Comparison of ENCODE assay signal across 40 cellular contexts in genomic region chr17:65973237-65973636, GRCh38.
"Had no signal": no experiment of that assay in that cellular context is flagged by ENCODE, and none has a peak within 500 bp of the region (broad histone marks: within the 10 kb centered on the region; RNA-seq: fewer than 3 reads in every experiment).

No MANE protein-coding gene starts in this region.

- ATAC-seq: activated CD4-positive, alpha-beta T cell treated with anti-CD3 and anti-CD28 coated beads for 36 hours; activated CD4-positive, CD25-positive, alpha-beta regulatory T cell treated with anti-CD3 and anti-CD28 coated beads, Interleukin-2, amount 50 U/mL, for 24 hours; activated CD8-positive, alpha-beta memory T cell treated with anti-CD3 and anti-CD28 coated beads, Interleukin-2, amount 10 ng/mL, durations not matched to agents 7 days and 5 days; activated CD8-positive, alpha-beta T cell treated with anti-CD3 and anti-CD28 coated beads, Interleukin-2, amount 10 ng/mL, durations not matched to agents 7 days and 5 days; activated naive CD8-positive, alpha-beta T cell treated with anti-CD3 and anti-CD28 coated beads, Interleukin-2, amount 50 U/mL, for 24 hours; WTC11 had no signal

- H3K27me3 ChIP-seq: adrenal gland, cardiac muscle cell had no signal

- H3K36me3 ChIP-seq: adrenal gland, cardiac muscle cell, WERI-Rb-1 had no signal

- H3K4me3 ChIP-seq: adrenal gland, cardiac muscle cell had no signal

- H3K27ac ChIP-seq: adrenal gland, cardiac muscle cell, WERI-Rb-1 had no signal

- H3K9me3 Mint-ChIP-seq: activated naive CD4-positive, alpha-beta T cell treated with anti-CD3 and anti-CD28 coated beads, Interleukin-2, amount 50 U/mL, for 24 hours; activated naive CD8-positive, alpha-beta T cell treated with anti-CD3 and anti-CD28 coated beads, Interleukin-2, amount 50 U/mL, for 24 hours; activated T-cell treated with anti-CD3 and anti-CD28 coated beads, Interleukin-2, amount 50 U/mL, for 24 hours; brain; central memory CD8-positive, alpha-beta T cell had no signal

- H3K4me1 ChIP-seq: adrenal gland had no signal

- H3K36me3 Mint-ChIP-seq: activated CD8-positive, alpha-beta memory T cell treated with anti-CD3 and anti-CD28 coated beads, Interleukin-2, amount 10 ng/mL, durations not matched to agents 7 days and 5 days; activated naive CD4-positive, alpha-beta T cell treated with anti-CD3 and anti-CD28 coated beads, Interleukin-2, amount 10 ng/mL, durations not matched to agents 7 days and 5 days; activated naive CD4-positive, alpha-beta T cell treated with anti-CD3 and anti-CD28 coated beads, Interleukin-2, amount 50 U/mL, for 24 hours; activated naive CD8-positive, alpha-beta T cell; activated naive CD8-positive, alpha-beta T cell treated with anti-CD3 and anti-CD28 coated beads, Interleukin-2, amount 10 ng/mL, durations not matched to agents 7 days and 5 days; brain had no signal

- H3K4me3 Mint-ChIP-seq: activated CD4-positive, alpha-beta memory T cell treated with anti-CD3 and anti-CD28 coated beads, Interleukin-2, amount 10 ng/mL, durations not matched to agents 7 days and 5 days; activated CD4-positive, alpha-beta T cell treated with anti-CD3 and anti-CD28 coated beads for 36 hours; activated CD4-positive, alpha-beta T cell treated with anti-CD3 and anti-CD28 coated beads, Interleukin-2, amount 10 ng/mL, durations not matched to agents 7 days and 5 days; activated CD8-positive, alpha-beta memory T cell treated with anti-CD3 and anti-CD28 coated beads, Interleukin-2, amount 10 ng/mL, durations not matched to agents 7 days and 5 days; activated CD8-positive, alpha-beta T cell treated with anti-CD3 and anti-CD28 coated beads, Interleukin-2, amount 10 ng/mL, durations not matched to agents 7 days and 5 days; activated naive CD4-positive, alpha-beta T cell treated with anti-CD3 and anti-CD28 coated beads, Interleukin-2, amount 10 ng/mL, durations not matched to agents 7 days and 5 days; activated naive CD4-positive, alpha-beta T cell treated with anti-CD3 and anti-CD28 coated beads, Interleukin-2, amount 50 U/mL, for 24 hours; activated naive CD8-positive, alpha-beta T cell; activated naive CD8-positive, alpha-beta T cell treated with anti-CD3 and anti-CD28 coated beads, Interleukin-2, amount 10 ng/mL, durations not matched to agents 7 days and 5 days; activated naive CD8-positive, alpha-beta T cell treated with anti-CD3 and anti-CD28 coated beads, Interleukin-2, amount 50 U/mL, for 24 hours; activated T-cell treated with anti-CD3 and anti-CD28 coated beads, Interleukin-2, amount 50 U/mL, for 24 hours; brain; central memory CD8-positive, alpha-beta T cell; T-helper 1 cell treated with Interleukin-12 subunit alpha and Interleukin-12 subunit beta and Interleukin-4 antibody, amounts not matched to agents 30 μg/mL and 1 μg/mL, for 36 hours; T-helper 2 cell treated with Interferon-gamma antibody and Interleukin-4, amounts not matched to agents 5 μg/mL and 100 μg/mL, for 36 hours; WTC11 had no signal

- H3K4me1 Mint-ChIP-seq: activated CD4-positive, alpha-beta memory T cell treated with anti-CD3 and anti-CD28 coated beads, Interleukin-2, amount 10 ng/mL, durations not matched to agents 7 days and 5 days; activated CD4-positive, alpha-beta T cell treated with anti-CD3 and anti-CD28 coated beads for 36 hours; activated CD4-positive, alpha-beta T cell treated with anti-CD3 and anti-CD28 coated beads, Interleukin-2, amount 10 ng/mL, durations not matched to agents 7 days and 5 days; activated CD8-positive, alpha-beta memory T cell treated with anti-CD3 and anti-CD28 coated beads, Interleukin-2, amount 10 ng/mL, durations not matched to agents 7 days and 5 days; activated naive CD4-positive, alpha-beta T cell treated with anti-CD3 and anti-CD28 coated beads, Interleukin-2, amount 10 ng/mL, durations not matched to agents 7 days and 5 days; activated naive CD4-positive, alpha-beta T cell treated with anti-CD3 and anti-CD28 coated beads, Interleukin-2, amount 50 U/mL, for 24 hours; activated naive CD8-positive, alpha-beta T cell treated with anti-CD3 and anti-CD28 coated beads, Interleukin-2, amount 10 ng/mL, durations not matched to agents 7 days and 5 days; activated naive CD8-positive, alpha-beta T cell treated with anti-CD3 and anti-CD28 coated beads, Interleukin-2, amount 50 U/mL, for 24 hours; central memory CD8-positive, alpha-beta T cell had no signal

- FAIRE-seq: bronchial epithelial cell, TTC549 had no signal

- H3K27ac Mint-ChIP-seq: activated CD4-positive, alpha-beta memory T cell treated with anti-CD3 and anti-CD28 coated beads, Interleukin-2, amount 10 ng/mL, durations not matched to agents 7 days and 5 days; activated CD4-positive, alpha-beta T cell treated with anti-CD3 and anti-CD28 coated beads for 36 hours; activated CD4-positive, alpha-beta T cell treated with anti-CD3 and anti-CD28 coated beads, Interleukin-2, amount 10 ng/mL, durations not matched to agents 7 days and 5 days; activated CD8-positive, alpha-beta memory T cell treated with anti-CD3 and anti-CD28 coated beads, Interleukin-2, amount 10 ng/mL, durations not matched to agents 7 days and 5 days; activated CD8-positive, alpha-beta T cell treated with anti-CD3 and anti-CD28 coated beads, Interleukin-2, amount 10 ng/mL, durations not matched to agents 7 days and 5 days; activated naive CD4-positive, alpha-beta T cell treated with anti-CD3 and anti-CD28 coated beads, Interleukin-2, amount 10 ng/mL, durations not matched to agents 7 days and 5 days; activated naive CD4-positive, alpha-beta T cell treated with anti-CD3 and anti-CD28 coated beads, Interleukin-2, amount 50 U/mL, for 24 hours; activated naive CD8-positive, alpha-beta T cell; activated naive CD8-positive, alpha-beta T cell treated with anti-CD3 and anti-CD28 coated beads, Interleukin-2, amount 10 ng/mL, durations not matched to agents 7 days and 5 days; activated naive CD8-positive, alpha-beta T cell treated with anti-CD3 and anti-CD28 coated beads, Interleukin-2, amount 50 U/mL, for 24 hours; activated T-cell treated with anti-CD3 and anti-CD28 coated beads, Interleukin-2, amount 50 U/mL, for 24 hours; activated T-helper 2 cell treated with anti-CD3 and anti-CD28 coated beads, Interferon-gamma antibody, Interleukin-2, Interleukin-4, amounts not matched to agents 10 μg/mL and 5 μg/mL and 100 μg/mL, durations not matched to agents 14 hours and 24 hours and 36 hours; brain; T-helper 1 cell treated with Interleukin-12 subunit alpha and Interleukin-12 subunit beta and Interleukin-4 antibody, amounts not matched to agents 30 μg/mL and 1 μg/mL, for 36 hours; T-helper 2 cell treated with Interferon-gamma antibody and Interleukin-4, amounts not matched to agents 5 μg/mL and 100 μg/mL, for 36 hours; WTC11 had no signal

- DNase-seq: activated CD4-positive, alpha-beta memory T cell treated with anti-CD3 and anti-CD28 coated beads, Interleukin-2, amount 10 ng/mL, durations not matched to agents 7 days and 5 days; activated CD4-positive, alpha-beta T cell treated with anti-CD3 and anti-CD28 coated beads for 1 hour; activated CD4-positive, alpha-beta T cell treated with anti-CD3 and anti-CD28 coated beads for 36 hours; activated CD4-positive, alpha-beta T cell treated with anti-CD3 and anti-CD28 coated beads for 48 hours; activated CD4-positive, alpha-beta T cell treated with anti-CD3 and anti-CD28 coated beads, Interleukin-2, amount 10 ng/mL, durations not matched to agents 7 days and 5 days; activated CD4-positive, alpha-beta T cell treated with anti-CD3 and anti-CD28 coated beads, Interleukin-2, amount 50 U/mL, for 48 hours; activated CD4-positive, CD25-positive, alpha-beta regulatory T cell; activated CD8-positive, alpha-beta memory T cell treated with anti-CD3 and anti-CD28 coated beads for 24 hours; activated CD8-positive, alpha-beta memory T cell treated with anti-CD3 and anti-CD28 coated beads, Interleukin-2, amount 10 ng/mL, durations not matched to agents 7 days and 5 days; activated CD8-positive, alpha-beta memory T cell treated with anti-CD3 and anti-CD28 coated beads, Interleukin-2, amount 50 U/mL, for 48 hours; activated CD8-positive, alpha-beta T cell treated with anti-CD3 and anti-CD28 coated beads, Interleukin-2, amount 10 ng/mL, durations not matched to agents 7 days and 5 days; activated effector memory CD4-positive, alpha-beta T cell treated with Interleukin-2 at 50 U/mL for 16 hours; activated gamma-delta T cell; activated naive CD4-positive, alpha-beta T cell treated with anti-CD3 and anti-CD28 coated beads, Interleukin-2, amount 10 ng/mL, durations not matched to agents 7 days and 5 days; activated naive CD4-positive, alpha-beta T cell treated with Interleukin-2 at 50 U/mL for 16 hours; activated naive CD8-positive, alpha-beta T cell treated with anti-CD3 and anti-CD28 coated beads, Interleukin-2, amount 10 ng/mL, durations not matched to agents 7 days and 5 days; activated naive CD8-positive, alpha-beta T cell treated with anti-CD3 and anti-CD28 coated beads, Interleukin-2, amount 50 U/mL, for 24 hours; activated T-cell treated with anti-CD3 and anti-CD28 coated beads, Interleukin-2, amount 50 U/mL, for 24 hours; activated T-cell treated with anti-CD3 and anti-CD28 coated beads, Interleukin-2, amount 50 U/mL, for 48 hours; adrenal gland; amniotic stem cell; aorta; caudate nucleus; cerebellar nuclear complex; T-helper 1 cell; T-helper 2 cell; T-helper 9 cell; WERI-Rb-1 had no signal

- H3K27me3 Mint-ChIP-seq: activated CD4-positive, alpha-beta T cell treated with anti-CD3 and anti-CD28 coated beads for 36 hours; activated CD8-positive, alpha-beta memory T cell treated with anti-CD3 and anti-CD28 coated beads, Interleukin-2, amount 10 ng/mL, durations not matched to agents 7 days and 5 days; activated naive CD4-positive, alpha-beta T cell treated with anti-CD3 and anti-CD28 coated beads, Interleukin-2, amount 50 U/mL, for 24 hours; activated naive CD8-positive, alpha-beta T cell treated with anti-CD3 and anti-CD28 coated beads, Interleukin-2, amount 50 U/mL, for 24 hours; brain had no signal
